3 cellular contexts compared by ENCODE assay signal in the genomic region with DNA sequence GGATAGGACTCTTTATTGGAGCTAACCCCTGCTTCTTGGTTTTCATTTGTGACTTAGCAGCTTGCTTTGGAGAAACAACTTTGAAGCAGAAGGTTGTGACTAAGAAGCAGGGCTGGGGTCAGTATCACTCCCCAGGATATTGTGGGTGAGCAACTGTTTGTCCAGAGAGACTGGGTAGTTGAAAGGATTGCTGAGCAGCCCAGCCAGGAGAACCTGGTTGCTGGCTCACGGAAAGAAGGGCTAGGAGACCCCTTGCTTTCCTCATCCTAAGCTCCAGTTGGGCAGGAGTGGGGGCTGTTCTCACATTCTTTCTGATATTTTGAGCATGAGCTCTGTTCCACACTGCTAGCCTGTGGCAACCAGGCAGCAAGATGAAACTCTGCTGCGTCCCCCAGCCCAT.
"Had no signal": no experiment of that assay in that cellular context is flagged by ENCODE, and none has a peak within 500 bp of the region (broad histone marks: within the 10 kb centered on the region; RNA-seq: fewer than 3 reads in every experiment).

No MANE protein-coding gene starts in this region.

- ATAC-seq: GM12878 had no signal

- H3K4me3 ChIP-seq: GM12878 had no signal

- DNase-seq: GDM1, GF-D8 had no signal
